33 cellular contexts compared by ENCODE assay signal in genomic region chr1:211783266-211783665, GRCh38. TPM values are rescaled to one million over a fixed set of nuclear protein-coding genes. Genes with fewer than 3 reads are reported as not detected.
A peak's percentile ranks its signal among the peaks of the same experiment; 100 is the strongest.
DNase-seq lines count a peak whose midpoint lies in the region; ATAC-seq, FAIRE-seq and TF ChIP-seq lines count a peak whose summit lies in the region.
"Had no signal": no experiment of that assay in that cellular context is flagged by ENCODE, and none has a peak within 500 bp of the region (broad histone marks: within the 10 kb centered on the region; RNA-seq: fewer than 3 reads in every experiment).

No MANE protein-coding gene starts in this region.

- H3K4me3 ChIP-seq in Caco-2 (ENCODE audit: low read depth, low read length) (no peak overlapping the region), keratinocyte (ENCODE audit: control insufficient read depth in 2 of 3, extremely low read depth in 1 of 3, insufficient read depth in 2 of 3, low read depth in 1 of 3, low read length in 3 of 3) (no peak overlapping the region)
- H3K4me3 ChIP-seq: ascending aorta, cardiac muscle cell, gastrocnemius medialis, MG63, ovary had no signal

- H3K9me3 ChIP-seq in Caco-2 = no peaks in the 10 kb centered on the region
- H3K9me3 ChIP-seq in T-helper 17 cell (ENCODE audit: control insufficient read depth, low read length, poor library complexity, severe bottlenecking) = no peaks in the 10 kb centered on the region
- no peaks in the 10 kb centered on the region for H3K9me3 ChIP-seq in keratinocyte (ENCODE audit: control insufficient read depth, low read depth, low read length)
- H3K9me3 ChIP-seq: ascending aorta, gastrocnemius medialis, MG63, ovary had no signal

- TF ChIP-seq CTCF in Caco-2 (IDR thresholded peaks at IDR 0.05; ENCODE audit: insufficient read depth in 1 of 2, low read depth in 1 of 2, low read length in 1 of 2, severe bottlenecking in 1 of 2, unreplicated experiment in 1 of 2) (no peak), keratinocyte (optimal IDR thresholded peaks at IDR 0.05 in 1 of 3, IDR thresholded peaks at IDR 0.05 in 1 of 3, conservative IDR thresholded peaks at IDR 0.05 in 1 of 3; ENCODE audit: extremely low read depth in 1 of 3, insufficient read depth in 2 of 3, low read length in 3 of 3) (no peak)

- dilution Hi-C loops in keratinocyte (cut with MboI; ENCODE audit: extremely low pct_ligation_motif_present, low sequenced_read_pairs) = no loop called here

- no peak overlapping the region for H3K27ac ChIP-seq in keratinocyte (ENCODE audit: control insufficient read depth, insufficient read depth, low read length)
- H3K27ac ChIP-seq: ascending aorta, cardiac muscle cell, HL-60, KMS-11, ovary had no signal

- DNase-seq in Caco-2 (no peak), NCI-H1436 (lab: John Stamatoyannopoulos, UW) (peak; percentile 39), T-helper 17 cell (no peak), keratinocyte (ENCODE audit: low read depth, low spot score) (no peak), NK-92 (lab: John Stamatoyannopoulos, UW; ENCODE audit: unreplicated experiment) (no peak), KBM-7 (no peak)
- DNase-seq in activated naive CD4-positive, alpha-beta T cell treated with anti-CD3 and anti-CD28 coated beads, Interleukin-2, amount 50 U/mL, for 16 hours = no peak
- DNase-seq: activated CD4-positive, alpha-beta T cell treated with anti-CD3 and anti-CD28 coated beads, Interleukin-2, amount 50 U/mL, for 1 hour; activated CD4-positive, CD25-positive, alpha-beta regulatory T cell; activated effector memory CD4-positive, alpha-beta T cell treated with anti-CD3 and anti-CD28 coated beads, Interleukin-2, amount 50 U/mL, for 16 hours; activated naive CD8-positive, alpha-beta T cell treated with anti-CD3 and anti-CD28 coated beads, Interleukin-2, amount 10 ng/mL, durations not matched to agents 7 days and 5 days; activated T-cell treated with anti-CD3 and anti-CD28 coated beads, Interleukin-2, amount 50 U/mL, for 24 hours; CD4-positive, alpha-beta T cell; gastrocnemius medialis; hippocampal formation; MG63; NCI-H146; NCI-H510A treated with DMSO at 0.1 percent for 48 hours; NK-92 treated with Interleukin-12 subunit alpha and Interleukin-12 subunit beta, amount 100 ng/mL, for 24 hours; ovary; PC-3; retina; stimulated activated naive CD4-positive, alpha-beta T cell treated with Interleukin-2 at 50 U/mL for 16 hours had no signal

- H3K36me3 ChIP-seq in Caco-2 (ENCODE audit: control insufficient read depth, insufficient read depth, low read length) (no peaks in the 10 kb centered on the region), keratinocyte (ENCODE audit: control insufficient read depth in 2 of 2, extremely low read depth in 1 of 2, insufficient read depth in 2 of 2, low read length in 2 of 2) (no peaks in the 10 kb centered on the region)
- H3K36me3 ChIP-seq: cardiac muscle cell, ovary had no signal

- H3K79me2 ChIP-seq in keratinocyte (ENCODE audit: control insufficient read depth, insufficient read depth, low read length) = no peaks in the 10 kb centered on the region

- no peak overlapping the region for H3K9ac ChIP-seq in keratinocyte (ENCODE audit: control insufficient read depth, extremely low read depth, insufficient read depth, low read length)
- H3K9ac ChIP-seq: KMS-11 had no signal

- no peaks in the 10 kb centered on the region for H4K20me1 ChIP-seq in keratinocyte (ENCODE audit: control insufficient read depth, extremely low read depth, insufficient read depth, low read length)

- no peaks in the 10 kb centered on the region for H3K9me3 Mint-ChIP-seq in Caco-2 (ENCODE audit: unreplicated experiment)
- H3K9me3 Mint-ChIP-seq: activated naive CD8-positive, alpha-beta T cell treated with anti-CD3 and anti-CD28 coated beads, Interleukin-2, amount 10 ng/mL, durations not matched to agents 7 days and 5 days; activated T-cell treated with anti-CD3 and anti-CD28 coated beads, Interleukin-2, amount 50 U/mL, for 24 hours; CD4-positive, alpha-beta T cell; T-helper 1 cell treated with Interleukin-12 subunit alpha and Interleukin-12 subunit beta and Interleukin-4 antibody, amounts not matched to agents 30 μg/mL and 1 μg/mL, for 36 hours had no signal

- no peaks in the 10 kb centered on the region for H3K27me3 Mint-ChIP-seq in Caco-2 (ENCODE audit: insufficient read depth, unreplicated experiment)
- H3K27me3 Mint-ChIP-seq in T-helper 17 cell = no peaks in the 10 kb centered on the region
- H3K27me3 Mint-ChIP-seq: activated naive CD8-positive, alpha-beta T cell treated with anti-CD3 and anti-CD28 coated beads, Interleukin-2, amount 10 ng/mL, durations not matched to agents 7 days and 5 days; activated T-cell treated with anti-CD3 and anti-CD28 coated beads, Interleukin-2, amount 50 U/mL, for 24 hours; CD4-positive, alpha-beta T cell had no signal

- H3K4me2 ChIP-seq in keratinocyte (ENCODE audit: control insufficient read depth, extremely low read depth, insufficient read depth, low read depth, low read length) = no peak overlapping the region
- H3K4me2 ChIP-seq: KMS-11 had no signal

- no peak overlapping the region for H2AFZ ChIP-seq in keratinocyte (ENCODE audit: control insufficient read depth, low read length)

- H3K27ac Mint-ChIP-seq in Caco-2 (ENCODE audit: unreplicated experiment) = peak overlapping the region; percentile 43
- H3K27ac Mint-ChIP-seq in T-helper 17 cell = peak overlapping the region; percentile 27
- H3K27ac Mint-ChIP-seq: activated T-cell treated with anti-CD3 and anti-CD28 coated beads, Interleukin-2, amount 50 U/mL, for 24 hours; CD4-positive, alpha-beta T cell had no signal

- BruUV-seq in Caco-2 (replicated peaks; lab: Mats Ljungman, UMichigan) = no TSS peak

- in situ Hi-C loops in KBM-7 (cut with MboI; ENCODE audit: low pct_unique_long_range_greater_than_20kb, low sequenced_read_pairs) = no loop called here

- CTCF ChIA-PET in Caco-2 (lab: Charles Lee) = no interaction called here

- H3K36me3 Mint-ChIP-seq in Caco-2 (ENCODE audit: insufficient read depth, unreplicated experiment) = no peaks in the 10 kb centered on the region
- peaks cover 2% of the 10 kb centered on the region for H3K36me3 Mint-ChIP-seq in T-helper 17 cell (ENCODE audit: low read depth)

- peaks cover 11% of the 10 kb centered on the region for H3K4me1 ChIP-seq in Caco-2
- no peaks in the 10 kb centered on the region for H3K4me1 ChIP-seq in keratinocyte (ENCODE audit: control insufficient read depth, extremely low read depth, insufficient read depth, low read length)

- intact Hi-C loops in Caco-2 (cut with micrococcal nuclease; ENCODE audit: unreplicated experiment) = no loop called here

- H3K4me3 Mint-ChIP-seq in Caco-2 (ENCODE audit: unreplicated experiment) (no peak overlapping the region), T-helper 17 cell (no peak overlapping the region)
- H3K4me3 Mint-ChIP-seq: activated naive CD8-positive, alpha-beta T cell treated with anti-CD3 and anti-CD28 coated beads, Interleukin-2, amount 10 ng/mL, durations not matched to agents 7 days and 5 days; activated T-cell treated with anti-CD3 and anti-CD28 coated beads, Interleukin-2, amount 50 U/mL, for 24 hours; CD4-positive, alpha-beta T cell; T-helper 1 cell treated with Interleukin-12 subunit alpha and Interleukin-12 subunit beta and Interleukin-4 antibody, amounts not matched to agents 30 μg/mL and 1 μg/mL, for 36 hours had no signal

- H3K27me3 ChIP-seq in Caco-2 (replicated peaks; ENCODE audit: control insufficient read depth, insufficient read depth, low read length) (no peaks in the 10 kb centered on the region), keratinocyte (ENCODE audit: control insufficient read depth, extremely low read depth, insufficient read depth, low read length) (no peaks in the 10 kb centered on the region)
- H3K27me3 ChIP-seq: ascending aorta, cardiac muscle cell, gastrocnemius medialis, MG63, ovary had no signal

- ATAC-seq in T-helper 17 cell = no peak
- no peak for ATAC-seq in GM21529 (IDR thresholded peaks at IDR 0.05; ENCODE audit: unreplicated experiment)
- ATAC-seq: gastrocnemius medialis, HCT116, PC-3, SK-N-SH treated with all-trans-retinoic acid at 6 μM for 48 hours had no signal

- no peaks in the 10 kb centered on the region for H3K9me1 ChIP-seq in keratinocyte (ENCODE audit: control insufficient read depth, extremely low read depth, insufficient read depth, low read length)

- peak; percentile 20 for FAIRE-seq in keratinocyte (lab: Jason Lieb, UNC)
- FAIRE-seq: small intestine, urothelium cell line had no signal

- H3K4me1 Mint-ChIP-seq in Caco-2 (ENCODE audit: low read depth, unreplicated experiment) (peaks cover 10% of the 10 kb centered on the region), T-helper 17 cell (peaks cover 6% of the 10 kb centered on the region)

- POLR2A ChIA-PET in Caco-2 (lab: Charles Lee) = no interaction called here

RNA-seq across cellular contexts. Expression of gene LPGAT1, which starts 47.3 kb away (rescaled TPM):
- total RNA-seq in Caco-2 (2022) = 25.6 and 34.0 TPM in 2 replicates
- 10 to 100 TPM; 35.0 to 42.9 TPM for total RNA-seq in T-helper 17 cell
- 7.4 to 14.7 TPM (median 11.2 TPM) in 3 replicates for polyA plus RNA-seq in keratinocyte
- polyA plus RNA-seq in keratinocyte (2011; ENCODE audit: low read depth) = 5.4 TPM
- 5.9 and 9.3 TPM in 2 replicates for polyA plus RNA-seq in keratinocyte (2011; cell fraction: cytosol; rRNA removed)
- 7.9 and 10.3 TPM in 2 replicates for polyA plus RNA-seq in keratinocyte (2011; cell fraction: nucleus; rRNA removed)
- polyA plus RNA-seq in keratinocyte (2012; ENCODE audit: low replicate concordance) = 3.4 and 12.2 TPM in 2 replicates
- polyA minus RNA-seq in keratinocyte = 5.6 to 18.5 TPM (median 8.3 TPM) in 3 replicates
- 34.3 TPM for polyA minus RNA-seq in keratinocyte (2011; cell fraction: cytosol; rRNA and poly(A)+ RNA removed)
- polyA minus RNA-seq in keratinocyte (2011; cell fraction: nucleus; rRNA and poly(A)+ RNA removed) = 18.4 and 21.7 TPM in 2 replicates
